In genomic region chr2:109510136-109511028, GRCh38 we compare ENCODE assay signal across 8 cellular contexts.
A peak's percentile ranks its signal among the peaks of the same experiment; 100 is the strongest.
DNase-seq lines count a peak whose midpoint lies in the region; ATAC-seq and TF ChIP-seq lines count a peak whose summit lies in the region.

No MANE protein-coding gene starts in this region.

- peaks cover 7% of the 10 kb centered on the region for H3K4me1 Mint-ChIP-seq in endodermal cell

- no peaks in the 10 kb centered on the region for H3K27me3 ChIP-seq in endodermal cell (ENCODE audit: control insufficient read depth, insufficient read depth, low read length, poor library complexity, severe bottlenecking)

- H3K36me3 ChIP-seq in endodermal cell (ENCODE audit: control insufficient read depth, insufficient read depth, low read length) = no peaks in the 10 kb centered on the region

- H3K9me3 ChIP-seq in endodermal cell (ENCODE audit: control insufficient read depth, low read length) = no peaks in the 10 kb centered on the region

- H3K4me3 ChIP-seq in endodermal cell (ENCODE audit: low read length) = no peak overlapping the region

- no peaks in the 10 kb centered on the region for H3K4me1 ChIP-seq in endodermal cell (ENCODE audit: control insufficient read depth, insufficient read depth, low read length)

- no peak overlapping the region for H3K9ac ChIP-seq in endodermal cell (ENCODE audit: extremely low read depth, low read length, poor library complexity, severe bottlenecking)

- no peak overlapping the region for H3K27ac ChIP-seq in endodermal cell (ENCODE audit: low read depth, low read length)

- H3K36me3 Mint-ChIP-seq in endodermal cell (ENCODE audit: low read depth) = no peaks in the 10 kb centered on the region

- peak; percentile 62 for DNase-seq in DMS153 (lab: John Stamatoyannopoulos, UW)
- DNase-seq in NOMO-1 (lab: John Stamatoyannopoulos, UW; ENCODE audit: unreplicated experiment in 2 of 2) = peak; percentile 29 to 32
- DNase-seq in activated CD8-positive, alpha-beta memory T cell treated with anti-CD3 and anti-CD28 coated beads for 24 hours = peak; percentile 90
- peak; percentile 92 for DNase-seq in endodermal cell
- DNase-seq in midbrain (lab: John Stamatoyannopoulos, UW) = peak; percentile 68
- DNase-seq in stimulated activated CD8-positive, alpha-beta memory T cell treated with anti-CD3 and anti-CD28 coated beads, Interleukin-4, amount 100 ng/mL, for 24 hours (ENCODE audit: low read depth) = peak; percentile 60

- H3K4me3 Mint-ChIP-seq in endodermal cell = no peak overlapping the region

- ATAC-seq in HG02981 (IDR thresholded peaks at IDR 0.05; ENCODE audit: unreplicated experiment) (peak; percentile 24), GM19463 (IDR thresholded peaks at IDR 0.05; ENCODE audit: unreplicated experiment) (no peak)

- WGBS in endodermal cell (ENCODE audit: insufficient coverage in 1 of 2, insufficient read length in 1 of 2), 2 experiments = 63% methylated on average over 13 to 19 of the region's 19 CpGs

- peaks cover 2% of the 10 kb centered on the region for H3K27me3 Mint-ChIP-seq in endodermal cell (ENCODE audit: insufficient read depth)

- H3K27ac Mint-ChIP-seq in endodermal cell = no peak overlapping the region

- H3K9me3 Mint-ChIP-seq in endodermal cell = no peaks in the 10 kb centered on the region

- peak; percentile 91 for TF ChIP-seq CTCF in endodermal cell (conservative IDR thresholded peaks at IDR 0.05)

Comparison
In these comparisons a context has a peak if more than half of its experiments do, and no peak if none do; other contexts are left out.
1. DNase-seq: peak in every context shown above with its lines; median percentile 92 in endodermal cell; 90 in activated CD8-positive, alpha-beta memory T cell treated with anti-CD3 and anti-CD28 coated beads for 24 hours; 68 in midbrain; 62 in DMS153; 60 in stimulated activated CD8-positive, alpha-beta memory T cell treated with anti-CD3 and anti-CD28 coated beads, Interleukin-4, amount 100 ng/mL, for 24 hours; 30 in NOMO-1.